In the genomic region with DNA sequence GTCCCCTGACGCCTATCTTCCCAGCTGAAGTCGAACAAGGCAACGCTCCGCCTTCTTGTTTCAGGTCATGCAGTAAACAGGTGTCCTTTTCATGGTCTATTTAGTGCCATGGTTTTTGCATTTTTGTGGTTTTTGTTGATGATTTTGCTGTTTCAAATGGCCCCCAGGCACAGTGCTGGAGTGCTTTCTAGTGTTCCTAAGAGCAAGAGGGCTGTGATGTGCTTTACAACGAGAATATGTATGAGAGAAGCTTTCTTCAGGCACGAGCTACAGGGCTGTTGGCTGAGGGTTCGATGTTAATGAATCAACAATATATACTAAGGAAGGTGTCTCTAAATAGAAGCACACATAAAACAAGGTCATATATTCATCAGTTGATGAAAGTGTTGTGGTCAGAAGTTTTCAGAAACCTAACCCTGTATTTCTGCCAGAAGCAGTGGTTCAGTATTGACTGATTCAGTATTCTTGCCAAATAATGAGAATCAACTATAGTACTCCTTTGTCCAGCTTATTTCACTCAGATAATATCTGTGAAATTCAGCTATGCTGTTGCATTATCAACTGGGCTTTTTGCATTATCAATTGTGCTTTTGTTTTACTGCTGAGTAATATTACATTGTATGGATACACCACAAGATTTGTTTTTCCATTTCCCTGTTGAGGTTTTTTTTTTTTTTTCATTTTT, we compare ENCODE assay signal across 1 cellular context.
TF ChIP-seq lines count a peak whose summit lies in the region.

No MANE protein-coding gene starts in this region.

TF ChIP-seq in HEK293, 187 proteins besides CTCF, POLR2A, EP300 and RAD21 (continued from another document):
- TF ChIP-seq ZNF394 (tag by site-specific recombination; IDR thresholded peaks at IDR 0.05; ENCODE audit: borderline replicate concordance) (peak; percentile 32; the same call in 1 of the 2 replicates), ZNF184 (tag by site-specific recombination; IDR thresholded peaks at IDR 0.05) (no peak), REPIN1 (tag by site-specific recombination; IDR thresholded peaks at IDR 0.05; ENCODE audit: low read depth) (no peak), BCL6B (tag by site-specific recombination; IDR thresholded peaks at IDR 0.05) (peak; percentile 82), ZBTB17 (tag by site-specific recombination; IDR thresholded peaks at IDR 0.05) (peak; percentile 56; the same call in 1 of the 2 replicates), ZEB2 (tag by site-specific recombination; IDR thresholded peaks at IDR 0.05) (no peak), ZBTB44 (tag by site-specific recombination; IDR thresholded peaks at IDR 0.05) (0 out of 2 replicates have a peak, but pooled peaks have one; percentile 16), FEZF1 (tag by site-specific recombination; IDR thresholded peaks at IDR 0.05) (peak; percentile 92), ZNF544 (tag by site-specific recombination; IDR thresholded peaks at IDR 0.05) (no peak), ZNF202 (tag by site-specific recombination; IDR thresholded peaks at IDR 0.05; ENCODE audit: borderline replicate concordance) (no peak), ZNF624 (tag by site-specific recombination; IDR thresholded peaks at IDR 0.05) (no peak), HOXD13 (CRISPR knock-in tag; IDR thresholded peaks at IDR 0.05; ENCODE audit: borderline replicate concordance) (0 out of 2 replicates have a peak, but pooled peaks have one; percentile 17), OSR2 (tag by site-specific recombination; IDR thresholded peaks at IDR 0.05) (peak; percentile 68), SCRT2 (tag by site-specific recombination; IDR thresholded peaks at IDR 0.05) (peak; percentile 96)
- TF ChIP-seq, protein P1, sequence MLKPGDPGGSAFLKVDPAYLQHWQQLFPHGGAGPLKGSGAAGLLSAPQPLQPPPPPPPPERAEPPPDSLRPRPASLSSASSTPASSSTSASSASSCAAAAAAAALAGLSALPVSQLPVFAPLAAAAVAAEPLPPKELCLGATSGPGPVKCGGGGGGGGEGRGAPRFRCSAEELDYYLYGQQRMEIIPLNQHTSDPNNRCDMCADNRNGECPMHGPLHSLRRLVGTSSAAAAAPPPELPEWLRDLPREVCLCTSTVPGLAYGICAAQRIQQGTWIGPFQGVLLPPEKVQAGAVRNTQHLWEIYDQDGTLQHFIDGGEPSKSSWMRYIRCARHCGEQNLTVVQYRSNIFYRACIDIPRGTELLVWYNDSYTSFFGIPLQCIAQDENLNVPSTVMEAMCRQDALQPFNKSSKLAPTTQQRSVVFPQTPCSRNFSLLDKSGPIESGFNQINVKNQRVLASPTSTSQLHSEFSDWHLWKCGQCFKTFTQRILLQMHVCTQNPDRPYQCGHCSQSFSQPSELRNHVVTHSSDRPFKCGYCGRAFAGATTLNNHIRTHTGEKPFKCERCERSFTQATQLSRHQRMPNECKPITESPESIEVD (tag by site-specific recombination; IDR thresholded peaks at IDR 0.05), result peak; percentile 75
- TF ChIP-seq, protein P2, sequence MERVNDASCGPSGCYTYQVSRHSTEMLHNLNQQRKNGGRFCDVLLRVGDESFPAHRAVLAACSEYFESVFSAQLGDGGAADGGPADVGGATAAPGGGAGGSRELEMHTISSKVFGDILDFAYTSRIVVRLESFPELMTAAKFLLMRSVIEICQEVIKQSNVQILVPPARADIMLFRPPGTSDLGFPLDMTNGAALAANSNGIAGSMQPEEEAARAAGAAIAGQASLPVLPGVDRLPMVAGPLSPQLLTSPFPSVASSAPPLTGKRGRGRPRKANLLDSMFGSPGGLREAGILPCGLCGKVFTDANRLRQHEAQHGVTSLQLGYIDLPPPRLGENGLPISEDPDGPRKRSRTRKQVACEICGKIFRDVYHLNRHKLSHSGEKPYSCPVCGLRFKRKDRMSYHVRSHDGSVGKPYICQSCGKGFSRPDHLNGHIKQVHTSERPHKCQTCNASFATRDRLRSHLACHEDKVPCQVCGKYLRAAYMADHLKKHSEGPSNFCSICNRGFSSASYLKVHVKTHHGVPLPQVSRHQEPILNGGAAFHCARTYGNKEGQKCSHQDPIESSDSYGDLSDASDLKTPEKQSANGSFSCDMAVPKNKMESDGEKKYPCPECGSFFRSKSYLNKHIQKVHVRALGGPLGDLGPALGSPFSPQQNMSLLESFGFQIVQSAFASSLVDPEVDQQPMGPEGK (tag by site-specific recombination; IDR thresholded peaks at IDR 0.05), result peak; percentile 42; the same call in 1 of the 2 replicates
- TF ChIP-seq, protein P3, sequence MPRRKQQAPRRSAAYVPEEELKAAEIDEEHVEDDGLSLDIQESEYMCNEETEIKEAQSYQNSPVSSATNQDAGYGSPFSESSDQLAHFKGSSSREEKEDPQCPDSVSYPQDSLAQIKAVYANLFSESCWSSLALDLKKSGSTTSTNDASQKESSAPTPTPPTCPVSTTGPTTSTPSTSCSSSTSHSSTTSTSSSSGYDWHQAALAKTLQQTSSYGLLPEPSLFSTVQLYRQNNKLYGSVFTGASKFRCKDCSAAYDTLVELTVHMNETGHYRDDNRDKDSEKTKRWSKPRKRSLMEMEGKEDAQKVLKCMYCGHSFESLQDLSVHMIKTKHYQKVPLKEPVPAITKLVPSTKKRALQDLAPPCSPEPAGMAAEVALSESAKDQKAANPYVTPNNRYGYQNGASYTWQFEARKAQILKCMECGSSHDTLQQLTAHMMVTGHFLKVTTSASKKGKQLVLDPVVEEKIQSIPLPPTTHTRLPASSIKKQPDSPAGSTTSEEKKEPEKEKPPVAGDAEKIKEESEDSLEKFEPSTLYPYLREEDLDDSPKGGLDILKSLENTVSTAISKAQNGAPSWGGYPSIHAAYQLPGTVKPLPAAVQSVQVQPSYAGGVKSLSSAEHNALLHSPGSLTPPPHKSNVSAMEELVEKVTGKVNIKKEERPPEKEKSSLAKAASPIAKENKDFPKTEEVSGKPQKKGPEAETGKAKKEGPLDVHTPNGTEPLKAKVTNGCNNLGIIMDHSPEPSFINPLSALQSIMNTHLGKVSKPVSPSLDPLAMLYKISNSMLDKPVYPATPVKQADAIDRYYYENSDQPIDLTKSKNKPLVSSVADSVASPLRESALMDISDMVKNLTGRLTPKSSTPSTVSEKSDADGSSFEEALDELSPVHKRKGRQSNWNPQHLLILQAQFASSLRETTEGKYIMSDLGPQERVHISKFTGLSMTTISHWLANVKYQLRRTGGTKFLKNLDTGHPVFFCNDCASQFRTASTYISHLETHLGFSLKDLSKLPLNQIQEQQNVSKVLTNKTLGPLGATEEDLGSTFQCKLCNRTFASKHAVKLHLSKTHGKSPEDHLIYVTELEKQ (tag by site-specific recombination; IDR thresholded peaks at IDR 0.05; ENCODE audit: borderline replicate concordance), result peak; percentile 51; the same call in 1 of the 2 replicates
TF ChIP-seq in HEK293: peak in this region for 15.
